In the genomic region with DNA sequence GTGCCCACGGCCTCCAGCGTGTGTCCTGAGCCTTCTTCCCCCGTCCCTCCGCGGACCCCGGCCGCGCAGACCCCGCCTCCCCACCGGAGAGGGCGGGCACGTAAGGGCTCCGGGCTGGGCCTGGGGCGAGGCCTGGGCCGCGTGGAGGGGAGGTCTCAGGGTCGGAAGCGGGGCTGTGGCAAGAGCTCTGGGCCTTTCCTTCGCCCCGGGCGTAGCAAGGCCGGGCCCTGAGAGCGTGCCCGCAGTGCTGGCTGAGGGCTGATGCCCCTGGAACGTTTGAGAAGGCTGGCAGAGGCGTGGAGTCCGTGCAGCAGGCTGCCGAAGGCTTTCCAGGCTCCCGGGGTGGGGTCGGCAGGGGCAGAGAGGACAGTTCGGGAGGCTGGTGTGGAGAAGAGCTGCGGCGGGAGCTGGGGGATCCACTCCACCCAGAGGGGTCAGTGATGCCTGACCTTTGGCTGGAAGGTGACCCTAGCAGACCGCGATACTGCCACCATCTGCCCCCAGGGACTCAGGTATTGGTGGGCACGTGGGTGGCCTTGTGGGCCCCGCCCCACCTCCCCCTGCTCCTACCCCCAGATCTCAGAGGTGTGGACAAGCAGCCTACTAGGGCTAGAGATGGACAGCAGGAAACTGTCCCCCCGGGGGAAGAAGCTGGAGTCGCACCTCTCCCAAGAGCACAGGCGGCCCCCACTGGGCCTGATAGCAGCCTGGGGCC, we compare ENCODE assay signal across 8 cellular contexts. TPM values are rescaled to one million over a fixed set of nuclear protein-coding genes. Genes with fewer than 3 reads are reported as not detected.
A peak's percentile ranks its signal among the peaks of the same experiment; 100 is the strongest.
DNase-seq lines count a peak whose midpoint lies in the region; ATAC-seq and TF ChIP-seq lines count a peak whose summit lies in the region.

No MANE protein-coding gene starts in this region.

- H3K27ac ChIP-seq in right cardiac atrium (ENCODE audit: low read length) = peak overlapping the region; percentile 65

- peak overlapping the region; percentile 84 for H3K4me3 Mint-ChIP-seq in HFFc6
- H3K4me3 Mint-ChIP-seq in activated naive CD8-positive, alpha-beta T cell = peak overlapping the region; percentile 88

- TF ChIP-seq CTCF in HFFc6 (IDR thresholded peaks at IDR 0.05) = no peak

- WGBS in right cardiac atrium = 26% methylated on average over 40 of the region's 40 CpGs

- H3K27ac Mint-ChIP-seq in HFFc6 = peak overlapping the region; percentile 52
- H3K27ac Mint-ChIP-seq in activated naive CD8-positive, alpha-beta T cell = peak overlapping the region; percentile 89

- H3K27me3 ChIP-seq in right cardiac atrium (ENCODE audit: control insufficient read depth, insufficient read depth) (no peaks in the 10 kb centered on the region), skeletal muscle satellite cell (ENCODE audit: control insufficient read depth, insufficient read depth, low read length) (no peaks in the 10 kb centered on the region)

- DNase-seq in SIG-M5 treated with dmso at 0.1 percent for 504 hours (lab: John Stamatoyannopoulos, UW; ENCODE audit: unreplicated experiment) (peak; percentile 71), SIG-M5 (lab: John Stamatoyannopoulos, UW) (no peak), HFFc6 (no peak), NCI-H1694 (lab: John Stamatoyannopoulos, UW) (peak; percentile 78), right cardiac atrium (peak in 1 of 3 donors; percentile 22)
- no peak for DNase-seq in activated CD8-positive, alpha-beta memory T cell treated with anti-CD3 and anti-CD28 coated beads, Interleukin-2, amount 50 U/mL, for 4 hours

- ATAC-seq in right cardiac atrium = peak; percentile 44 to 68

- H3K36me3 ChIP-seq in skeletal muscle satellite cell (ENCODE audit: insufficient read depth, low read length) = peaks cover 17% of the 10 kb centered on the region

- H3K4me2 ChIP-seq in skeletal muscle satellite cell (ENCODE audit: low read length) = peak overlapping the region; percentile 99

- intact Hi-C loops in right cardiac atrium (cut with DNase I) = no loop called here

- H3K36me3 Mint-ChIP-seq in HFFc6 (ENCODE audit: low read depth) = peaks cover 22% of the 10 kb centered on the region
- H3K36me3 Mint-ChIP-seq in activated naive CD8-positive, alpha-beta T cell = peaks cover 12% of the 10 kb centered on the region

- H3K9me3 Mint-ChIP-seq in HFFc6 = peaks cover 12% of the 10 kb centered on the region; the same call in 1 of the 2 replicates
- H3K9me3 Mint-ChIP-seq in activated naive CD8-positive, alpha-beta T cell (ENCODE audit: low read depth) = peaks cover 8% of the 10 kb centered on the region

- H3K4me1 ChIP-seq in right cardiac atrium (ENCODE audit: control insufficient read depth, insufficient read depth, low read length) (peaks cover 5% of the 10 kb centered on the region), skeletal muscle satellite cell (ENCODE audit: control insufficient read depth, insufficient read depth, low read length) (peaks cover 20% of the 10 kb centered on the region)

- H3K27me3 Mint-ChIP-seq in HFFc6 (ENCODE audit: insufficient read depth) = no peaks in the 10 kb centered on the region
- H3K27me3 Mint-ChIP-seq in activated naive CD8-positive, alpha-beta T cell = no peaks in the 10 kb centered on the region

- H3K9me3 ChIP-seq in right cardiac atrium (ENCODE audit: control insufficient read depth, low read length) (no peaks in the 10 kb centered on the region), skeletal muscle satellite cell (replicated peaks; ENCODE audit: low read length) (no peaks in the 10 kb centered on the region)

- peak overlapping the region; percentile 90 for H3K9ac ChIP-seq in skeletal muscle satellite cell (ENCODE audit: low read depth, low read length)

- H3K4me3 ChIP-seq in right cardiac atrium (ENCODE audit: low read length) (peak overlapping the region; percentile 84), skeletal muscle satellite cell (ENCODE audit: low read length) (peak overlapping the region; percentile 94)

- no peaks in the 10 kb centered on the region for H3K4me1 Mint-ChIP-seq in HFFc6 (ENCODE audit: low read depth)
- peaks cover 20% of the 10 kb centered on the region for H3K4me1 Mint-ChIP-seq in activated naive CD8-positive, alpha-beta T cell (ENCODE audit: low read depth)

RNA-seq across cellular contexts. Expression of gene TEX22, which starts 0.5 kb away (rescaled TPM):
- 1 to 10 TPM in 2 of 6 experiments, under 1 TPM in 4; 0.34 to 2.1 (median 0.76) TPM for total RNA-seq in HFFc6 (2021; fragmentation: NEBNext Ultra II Directional; extraction: Animal tissue kit (Norgen Biotek cat#: 25700))
- 1 to 10 TPM in 2 of 4 donors, under 1 TPM in 2; 0.46 to 1.9 (median 1.00) TPM for total RNA-seq in right cardiac atrium
- polyA plus RNA-seq in right cardiac atrium = 0.05 TPM
- total RNA-seq in skeletal muscle satellite cell (2012; rRNA removed) = 0.22 and 0.25 TPM in 2 replicates

RNA-seq across cellular contexts. Expression of gene MTA1, which starts 20.7 kb away (rescaled TPM):
- 10 to 100 TPM; 67.5 to 71.3 (median 69.2) TPM for total RNA-seq in HFFc6 (2021; fragmentation: NEBNext Ultra II Directional; extraction: Animal tissue kit (Norgen Biotek cat#: 25700))
- total RNA-seq in right cardiac atrium = 100 to 1,000 TPM; 121 to 179 (median 157) TPM
- 131 TPM for polyA plus RNA-seq in right cardiac atrium
- 41.7 and 55.8 TPM in 2 replicates for total RNA-seq in skeletal muscle satellite cell (2012; rRNA removed)

Comparison
In these comparisons a context has a peak if more than half of its experiments do, and no peak if none do; other contexts are left out.
1. DNase-seq: peak in SIG-M5 treated with dmso at 0.1 percent for 504 hours (single experiment) and NCI-H1694 (single experiment); none in SIG-M5 (single experiment), HFFc6 (single experiment) and activated CD8-positive, alpha-beta memory T cell treated with anti-CD3 and anti-CD28 coated beads, Interleukin-2, amount 50 U/mL, for 4 hours (single experiment).